In genomic region chr4:152138451-152138850, GRCh38 we compare ENCODE assay signal across 24 cellular contexts.
DNase-seq lines count a peak whose midpoint lies in the region; ATAC-seq lines count a peak whose summit lies in the region.
"Had no signal": no experiment of that assay in that cellular context is flagged by ENCODE, and none has a peak within 500 bp of the region (broad histone marks: within the 10 kb centered on the region; RNA-seq: fewer than 3 reads in every experiment).

No MANE protein-coding gene starts in this region.

- no peaks in the 10 kb centered on the region for H3K27me3 Mint-ChIP-seq in activated naive CD4-positive, alpha-beta T cell treated with anti-CD3 and anti-CD28 coated beads for 36 hours (ENCODE audit: low read depth)
- peaks cover 3% of the 10 kb centered on the region for H3K27me3 Mint-ChIP-seq in activated CD8-positive, alpha-beta T cell treated with anti-CD3 and anti-CD28 coated beads, Interleukin-2, amount 10 ng/mL, durations not matched to agents 7 days and 5 days (ENCODE audit: low read depth)

- POLR2A ChIA-PET in activated CD8-positive, alpha-beta T cell treated with anti-CD3 and anti-CD28 coated beads, Interleukin-2, amount 10 ng/mL, durations not matched to agents 7 days and 5 days (lab: Charles Lee) = interaction anchor here (1.1 kb wide), 1 partner anchor 38 kb away, joined by 3 read pairs; no protein-coding TSS in a partner anchor

- H3K9me3 Mint-ChIP-seq in activated naive CD4-positive, alpha-beta T cell treated with anti-CD3 and anti-CD28 coated beads for 36 hours = no peaks in the 10 kb centered on the region
- H3K9me3 Mint-ChIP-seq in activated CD8-positive, alpha-beta T cell treated with anti-CD3 and anti-CD28 coated beads, Interleukin-2, amount 10 ng/mL, durations not matched to agents 7 days and 5 days (ENCODE audit: insufficient read depth) = peaks cover under 1% of the 10 kb centered on the region
- H3K9me3 Mint-ChIP-seq: natural killer cell treated with Interleukin-12 subunit alpha and Interleukin-12 subunit beta and Interleukin-15 and Interleukin-18, amount 100 ng/mL, for 72 hours had no signal

- CTCF ChIA-PET in activated naive CD4-positive, alpha-beta T cell treated with anti-CD3 and anti-CD28 coated beads for 36 hours (lab: Charles Lee) = no interaction called here
- CTCF ChIA-PET in activated CD8-positive, alpha-beta T cell treated with anti-CD3 and anti-CD28 coated beads, Interleukin-2, amount 10 ng/mL, durations not matched to agents 7 days and 5 days (lab: Charles Lee) = no interaction called here

- H3K9me3 ChIP-seq in neuronal stem cell (replicated peaks in 1 of 2; ENCODE audit: control insufficient read depth in 2 of 2, insufficient read depth in 1 of 2, low read depth in 1 of 2, low read length in 2 of 2) = no peaks in the 10 kb centered on the region
- H3K9me3 ChIP-seq: psoas muscle, testis had no signal

- no peaks in the 10 kb centered on the region for H3K36me3 ChIP-seq in neuronal stem cell (replicated peaks in 1 of 2; ENCODE audit: control insufficient read depth in 2 of 2, insufficient read depth in 2 of 2, low read length in 2 of 2)

- no peak overlapping the region for H2BK120ac ChIP-seq in neuronal stem cell (ENCODE audit: low read depth, low read length)

- H3K9ac ChIP-seq in neuronal stem cell (ENCODE audit: low read depth, low read length, poor library complexity) = peak overlapping the region; percentile 0

- no peak overlapping the region for H3K4me2 ChIP-seq in neuronal stem cell (ENCODE audit: insufficient read depth, low read length, poor library complexity, severe bottlenecking)
- H3K4me2 ChIP-seq: smooth muscle cell had no signal

- no peaks in the 10 kb centered on the region for H3K4me1 ChIP-seq in neuronal stem cell (ENCODE audit: control insufficient read depth in 2 of 2, insufficient read depth in 1 of 2, low read depth in 1 of 2, low read length in 2 of 2)
- H3K4me1 ChIP-seq: psoas muscle, testis had no signal

- no peak overlapping the region for H3K14ac ChIP-seq in neuronal stem cell (ENCODE audit: low read length)

- H4K91ac ChIP-seq in neuronal stem cell (ENCODE audit: low read depth, low read length, poor library complexity) = no peak overlapping the region

- H3K79me1 ChIP-seq in neuronal stem cell (ENCODE audit: low read depth, low read length) = no peaks in the 10 kb centered on the region

- H3K4me3 ChIP-seq in Jurkat, Clone E6-1 (ENCODE audit: low read length) = peak overlapping the region; percentile 20
- no peak overlapping the region for H3K4me3 ChIP-seq in neuronal stem cell (ENCODE audit: low read length in 2 of 2)
- H3K4me3 ChIP-seq: K562, lung, psoas muscle, smooth muscle cell, testis had no signal

- peak; percentile 85 for ATAC-seq in activated CD8-positive, alpha-beta T cell treated with anti-CD3 and anti-CD28 coated beads, Interleukin-2, amount 10 ng/mL, durations not matched to agents 7 days and 5 days
- no peak for ATAC-seq in GM18870 (IDR thresholded peaks at IDR 0.05; ENCODE audit: unreplicated experiment)
- ATAC-seq: K562; natural killer cell treated with Interleukin-12 subunit alpha and Interleukin-12 subunit beta and Interleukin-15 and Interleukin-18, amount 100 ng/mL, for 72 hours; psoas muscle had no signal

- intact Hi-C loops in activated naive CD4-positive, alpha-beta T cell treated with anti-CD3 and anti-CD28 coated beads for 36 hours (cut with micrococcal nuclease) = no loop called here

- no peak overlapping the region for H2BK5ac ChIP-seq in neuronal stem cell (ENCODE audit: low read length)

- H2AFZ ChIP-seq in neuronal stem cell (ENCODE audit: low read length) = no peak overlapping the region

- no peaks in the 10 kb centered on the region for H3K27me3 ChIP-seq in neuronal stem cell (ENCODE audit: control insufficient read depth in 3 of 3, insufficient read depth in 3 of 3, low read depth in 1 of 3, low read length in 3 of 3)
- H3K27me3 ChIP-seq: testis had no signal

- H3K4me3 Mint-ChIP-seq in activated naive CD4-positive, alpha-beta T cell treated with anti-CD3 and anti-CD28 coated beads for 36 hours = no peak overlapping the region
- no peak overlapping the region for H3K4me3 Mint-ChIP-seq in activated CD8-positive, alpha-beta T cell treated with anti-CD3 and anti-CD28 coated beads, Interleukin-2, amount 10 ng/mL, durations not matched to agents 7 days and 5 days
- H3K4me3 Mint-ChIP-seq: H9; natural killer cell treated with Interleukin-12 subunit alpha and Interleukin-12 subunit beta and Interleukin-15 and Interleukin-18, amount 100 ng/mL, for 72 hours had no signal

- H3K27ac Mint-ChIP-seq in activated naive CD4-positive, alpha-beta T cell treated with anti-CD3 and anti-CD28 coated beads for 36 hours = no peak overlapping the region
- H3K27ac Mint-ChIP-seq in activated CD8-positive, alpha-beta T cell treated with anti-CD3 and anti-CD28 coated beads, Interleukin-2, amount 10 ng/mL, durations not matched to agents 7 days and 5 days = no peak overlapping the region
- H3K27ac Mint-ChIP-seq: H9; natural killer cell treated with Interleukin-12 subunit alpha and Interleukin-12 subunit beta and Interleukin-15 and Interleukin-18, amount 100 ng/mL, for 72 hours had no signal

- peaks cover 16% of the 10 kb centered on the region for H3K4me1 Mint-ChIP-seq in activated naive CD4-positive, alpha-beta T cell treated with anti-CD3 and anti-CD28 coated beads for 36 hours (ENCODE audit: low read depth)
- peaks cover 30% of the 10 kb centered on the region for H3K4me1 Mint-ChIP-seq in activated CD8-positive, alpha-beta T cell treated with anti-CD3 and anti-CD28 coated beads, Interleukin-2, amount 10 ng/mL, durations not matched to agents 7 days and 5 days (ENCODE audit: low read depth)
- H3K4me1 Mint-ChIP-seq: H9 had no signal

- no peak overlapping the region for H2AK5ac ChIP-seq in neuronal stem cell (ENCODE audit: low read depth, low read length)

- no peak overlapping the region for H2BK12ac ChIP-seq in neuronal stem cell (ENCODE audit: low read length)

- H3K36me3 Mint-ChIP-seq in activated naive CD4-positive, alpha-beta T cell treated with anti-CD3 and anti-CD28 coated beads for 36 hours (ENCODE audit: low read depth) = no peaks in the 10 kb centered on the region
- H3K36me3 Mint-ChIP-seq in activated CD8-positive, alpha-beta T cell treated with anti-CD3 and anti-CD28 coated beads, Interleukin-2, amount 10 ng/mL, durations not matched to agents 7 days and 5 days (ENCODE audit: low read depth) = no peaks in the 10 kb centered on the region
- H3K36me3 Mint-ChIP-seq: natural killer cell treated with Interleukin-12 subunit alpha and Interleukin-12 subunit beta and Interleukin-15 and Interleukin-18, amount 100 ng/mL, for 72 hours had no signal

- no peak overlapping the region for H2BK15ac ChIP-seq in neuronal stem cell (ENCODE audit: low read length)

- no peak overlapping the region for H3K4ac ChIP-seq in neuronal stem cell (ENCODE audit: low read length)

- no CpG with 5 or more reads among the region's 3 CpGs for WGBS in neuronal stem cell (ENCODE audit: extremely low coverage in 2 of 2, insufficient read length in 2 of 2, insufficient replicate concordance in 1 of 2), 2 donors

- H4K8ac ChIP-seq in neuronal stem cell (ENCODE audit: low read depth, low read length) = no peak overlapping the region

- DNase-seq in activated naive CD4-positive, alpha-beta T cell treated with anti-CD3 and anti-CD28 coated beads for 36 hours = peak; percentile 51
- no peak for DNase-seq in activated naive CD4-positive, alpha-beta T cell treated with Interleukin-2 at 50 U/mL for 16 hours
- peak; percentile 99 for DNase-seq in Jurkat, Clone E6-1 (ENCODE audit: low read depth, low spot score)
- DNase-seq in activated CD8-positive, alpha-beta T cell treated with anti-CD3 and anti-CD28 coated beads, Interleukin-2, amount 10 ng/mL, durations not matched to agents 7 days and 5 days = peak; percentile 68
- DNase-seq in neuronal stem cell (ENCODE audit: low spot score) (no peak), hippocampal formation (lab: John Stamatoyannopoulos, UW) (no peak), DMS114 treated with DMSO at 0.1 percent for 48 hours (lab: John Stamatoyannopoulos, UW; ENCODE audit: unreplicated experiment) (no peak)
- DNase-seq: amniotic stem cell; caudate nucleus; effector CD8-positive, alpha-beta T cell; GF-D8; H9; head of caudate nucleus; NCI-H1105; NCI-H2107; NCI-H69; psoas muscle; RPMI8226; testis had no signal

- no peak overlapping the region for H3K18ac ChIP-seq in neuronal stem cell (ENCODE audit: low read length)

- H3K23ac ChIP-seq in neuronal stem cell (ENCODE audit: low read depth, low read length, poor library complexity) = no peak overlapping the region

- no peak overlapping the region for H3K27ac ChIP-seq in neuronal stem cell (replicated peaks; ENCODE audit: low read length)
- H3K27ac ChIP-seq: psoas muscle, testis had no signal

Comparison
In these comparisons a context has a peak if more than half of its experiments do, and no peak if none do; other contexts are left out.
1. DNase-seq: peak in activated naive CD4-positive, alpha-beta T cell treated with anti-CD3 and anti-CD28 coated beads for 36 hours (single experiment), Jurkat, Clone E6-1 (single experiment) and activated CD8-positive, alpha-beta T cell treated with anti-CD3 and anti-CD28 coated beads, Interleukin-2, amount 10 ng/mL, durations not matched to agents 7 days and 5 days (single experiment); none in activated naive CD4-positive, alpha-beta T cell treated with Interleukin-2 at 50 U/mL for 16 hours (single experiment), neuronal stem cell (single experiment), hippocampal formation (0 of 2) and DMS114 treated with DMSO at 0.1 percent for 48 hours (single experiment).